Comparison of ENCODE assay signal across 26 cellular contexts in the genomic region with DNA sequence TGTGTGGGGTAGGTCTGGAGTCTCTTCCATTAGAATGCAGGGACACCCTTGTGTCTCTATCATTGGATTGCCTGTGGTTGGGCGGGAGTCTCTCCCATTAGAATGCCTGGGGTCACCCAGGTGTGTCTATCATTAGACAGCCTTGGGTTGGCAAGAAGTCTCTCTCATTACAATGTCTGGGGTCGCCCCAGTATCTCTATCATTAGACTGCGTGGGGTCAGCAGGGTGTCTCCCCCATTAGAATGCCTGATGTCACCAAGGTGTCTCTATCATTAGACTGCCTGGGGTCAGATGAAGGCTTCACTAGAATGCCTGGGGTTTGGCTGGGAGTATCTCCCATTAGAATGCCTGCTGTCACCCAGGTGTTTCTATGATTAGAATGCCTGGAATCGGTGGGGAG.
"Had no signal": no experiment of that assay in that cellular context is flagged by ENCODE, and none has a peak within 500 bp of the region (broad histone marks: within the 10 kb centered on the region; RNA-seq: fewer than 3 reads in every experiment).

No MANE protein-coding gene starts in this region.

- H3K36me3 Mint-ChIP-seq: memory B cell; naive B cell; stimulated activated memory B cell treated with anti-CD40 and anti-IgM and Interleukin-4, amounts not matched to agents 10 μg/mL and 1 μg/mL and 100 μg/mL, for 72 hours had no signal

- H3K27me3 Mint-ChIP-seq: dendritic cell treated with granulocyte-macrophage colony-stimulating factor and Interleukin-4, amounts not matched to agents 40 ng/mL and 50 ng/mL, for 4 days; memory B cell; naive B cell; natural killer cell treated with Interleukin-12 subunit alpha and Interleukin-12 subunit beta and Interleukin-15 and Interleukin-18, amount 100 ng/mL, for 72 hours; progenitor cell of endocrine pancreas; stimulated activated memory B cell treated with anti-CD40 and anti-IgM and Interleukin-4, amounts not matched to agents 10 μg/mL and 1 μg/mL and 100 μg/mL, for 72 hours had no signal

- H3K9me3 ChIP-seq: neutrophil, thoracic aorta, uterus had no signal

- H3K27ac ChIP-seq: esophagus squamous epithelium, neutrophil, parathyroid adenoma, skin epidermis, spleen, thoracic aorta, tibial nerve, upper lobe of right lung, uterus had no signal

- ATAC-seq: mucosa of descending colon; natural killer cell treated with Interleukin-12 subunit alpha and Interleukin-12 subunit beta and Interleukin-15 and Interleukin-18, amount 100 ng/mL, for 72 hours; stimulated activated memory B cell treated with anti-CD40 and anti-IgM and Interleukin-4, amounts not matched to agents 10 μg/mL and 1 μg/mL and 100 μg/mL, for 72 hours; stimulated activated naive CD8-positive, alpha-beta T cell treated with anti-CD3 and anti-CD28 coated beads, Interleukin-15, Interleukin-2, amounts not matched to agents 100 U/mL and 50 U/mL, for 24 hours; upper lobe of right lung had no signal

- DNase-seq: effector memory CD4-positive, alpha-beta T cell; esophagus squamous epithelium; foreskin melanocyte; glutamatergic neuron; hypothalamus; mucosa of descending colon; naive B cell; spleen; stimulated activated CD4-positive, alpha-beta T cell treated with anti-CD3 and anti-CD28 coated beads, Interleukin-4, amount 100 ng/mL, for 4 hours; stimulated activated naive CD8-positive, alpha-beta T cell treated with anti-CD3 and anti-CD28 coated beads, Interleukin-15, Interleukin-2, amounts not matched to agents 100 U/mL and 50 U/mL, for 24 hours; substantia nigra; upper lobe of right lung; uterus had no signal

- H3K4me1 ChIP-seq: esophagus squamous epithelium, parathyroid adenoma, spleen, tibial nerve, upper lobe of right lung, uterus had no signal

- H3K4me1 Mint-ChIP-seq: memory B cell; mesothelial cell of epicardium; naive B cell; neural crest cell; stimulated activated memory B cell treated with anti-CD40 and anti-IgM and Interleukin-4, amounts not matched to agents 10 μg/mL and 1 μg/mL and 100 μg/mL, for 72 hours had no signal

- H3K4me3 Mint-ChIP-seq: dendritic cell treated with granulocyte-macrophage colony-stimulating factor and Interleukin-4, amounts not matched to agents 40 ng/mL and 50 ng/mL, for 4 days; memory B cell; mesothelial cell of epicardium; naive B cell; natural killer cell treated with Interleukin-12 subunit alpha and Interleukin-12 subunit beta and Interleukin-15 and Interleukin-18, amount 100 ng/mL, for 72 hours; neural crest cell; stimulated activated memory B cell treated with anti-CD40 and anti-IgM and Interleukin-4, amounts not matched to agents 10 μg/mL and 1 μg/mL and 100 μg/mL, for 72 hours had no signal

- H3K4me3 ChIP-seq: esophagus squamous epithelium, lung, mucosa of descending colon, skin epidermis, spleen, thoracic aorta, tibial nerve, upper lobe of right lung, uterus had no signal

- H3K9me3 Mint-ChIP-seq: stimulated activated memory B cell treated with anti-CD40 and anti-IgM and Interleukin-4, amounts not matched to agents 10 μg/mL and 1 μg/mL and 100 μg/mL, for 72 hours had no signal

- H3K27me3 ChIP-seq: esophagus squamous epithelium, neutrophil, spleen, tibial nerve, upper lobe of right lung, uterus had no signal

- H3K36me3 ChIP-seq: esophagus squamous epithelium, neutrophil, spleen, thoracic aorta, tibial nerve, upper lobe of right lung, uterus had no signal

- H3K27ac Mint-ChIP-seq: dendritic cell treated with granulocyte-macrophage colony-stimulating factor and Interleukin-4, amounts not matched to agents 40 ng/mL and 50 ng/mL, for 4 days; memory B cell; mesothelial cell of epicardium; natural killer cell treated with Interleukin-12 subunit alpha and Interleukin-12 subunit beta and Interleukin-15 and Interleukin-18, amount 100 ng/mL, for 72 hours; progenitor cell of endocrine pancreas; stimulated activated memory B cell treated with anti-CD40 and anti-IgM and Interleukin-4, amounts not matched to agents 10 μg/mL and 1 μg/mL and 100 μg/mL, for 72 hours had no signal
